ENCODE assay signal across 27 cellular contexts in genomic region chr5:142125963-142126362, GRCh38.
"Had no signal": no experiment of that assay in that cellular context is flagged by ENCODE, and none has a peak within 500 bp of the region (broad histone marks: within the 10 kb centered on the region; RNA-seq: fewer than 3 reads in every experiment).

No MANE protein-coding gene starts in this region.

- H3K27me3 ChIP-seq: esophagus squamous epithelium, heart right ventricle, neutrophil, right atrium auricular region, sigmoid colon, stomach, thyroid gland, vagina had no signal

- H3K27ac Mint-ChIP-seq: stimulated activated effector memory CD8-positive, alpha-beta T cell treated with anti-CD3 and anti-CD28 coated beads, Interleukin-12 subunit alpha, Interleukin-12 subunit beta, amount 100 ng/mL, for 72 hours had no signal

- H3K4me3 Mint-ChIP-seq: immature natural killer cell; natural killer cell treated with Interleukin-12 subunit alpha and Interleukin-12 subunit beta and Interleukin-15 and Interleukin-18, amount 100 ng/mL, for 72 hours; neural crest cell; stimulated activated effector memory CD8-positive, alpha-beta T cell treated with anti-CD3 and anti-CD28 coated beads, Interleukin-12 subunit alpha, Interleukin-12 subunit beta, amount 100 ng/mL, for 72 hours had no signal

- H3K4me1 ChIP-seq: prostate gland had no signal

- H3K9me3 ChIP-seq: lower lobe of right lung, neutrophil, prostate gland, right atrium auricular region, sigmoid colon, stomach, thyroid gland, vagina had no signal

- ATAC-seq: heart right ventricle; left ventricle myocardium superior; lower lobe of right lung; natural killer cell treated with Interleukin-12 subunit alpha and Interleukin-12 subunit beta and Interleukin-15 and Interleukin-18, amount 100 ng/mL, for 72 hours; stimulated activated effector memory CD8-positive, alpha-beta T cell treated with anti-CD3 and anti-CD28 coated beads, Interleukin-12 subunit alpha, Interleukin-12 subunit beta, amount 100 ng/mL, for 72 hours had no signal

- H3K4me3 ChIP-seq: coronary artery, esophagus squamous epithelium, heart right ventricle, lower lobe of right lung, prostate gland, right atrium auricular region, sigmoid colon, stomach, thyroid gland, vagina had no signal

- H3K36me3 Mint-ChIP-seq: natural killer cell treated with Interleukin-12 subunit alpha and Interleukin-12 subunit beta and Interleukin-15 and Interleukin-18, amount 100 ng/mL, for 72 hours had no signal

- H3K36me3 ChIP-seq: neutrophil, prostate gland, right atrium auricular region, sigmoid colon, thyroid gland, vagina had no signal

- H3K9me3 Mint-ChIP-seq: immature natural killer cell; natural killer cell treated with Interleukin-12 subunit alpha and Interleukin-12 subunit beta and Interleukin-15 and Interleukin-18, amount 100 ng/mL, for 72 hours; stimulated activated effector memory CD8-positive, alpha-beta T cell treated with anti-CD3 and anti-CD28 coated beads, Interleukin-12 subunit alpha, Interleukin-12 subunit beta, amount 100 ng/mL, for 72 hours had no signal

- FAIRE-seq: keratinocyte had no signal

- H3K27ac ChIP-seq: coronary artery, esophagus squamous epithelium, heart right ventricle, lower lobe of right lung, neutrophil, prostate gland, right atrium auricular region, sigmoid colon, stomach, thyroid gland, vagina had no signal

- DNase-seq: dermis blood vessel endothelial cell; effector memory CD4-positive, alpha-beta T cell; erythroblast; esophagus squamous epithelium; foreskin melanocyte; glutamatergic neuron; heart right ventricle; hypothalamus; immature natural killer cell; left ventricle myocardium superior; lower lobe of right lung; sigmoid colon; stimulated activated CD4-positive, alpha-beta T cell treated with anti-CD3 and anti-CD28 coated beads, Interleukin-2, amount 100 ng/mL, for 24 hours; stimulated activated CD4-positive, alpha-beta T cell treated with anti-CD3 and anti-CD28 coated beads, Interleukin-4, amount 100 ng/mL, for 24 hours; stimulated activated naive CD4-positive, alpha-beta T cell treated with Interleukin-2 at 50 U/mL for 16 hours; stomach; thyroid gland; trophoblast cell had no signal

- H3K27me3 Mint-ChIP-seq: natural killer cell treated with Interleukin-12 subunit alpha and Interleukin-12 subunit beta and Interleukin-15 and Interleukin-18, amount 100 ng/mL, for 72 hours had no signal
